ENCODE assay signal across 8 cellular contexts in genomic region chr11:65574147-65574962, GRCh38. TPM values are rescaled to one million over a fixed set of nuclear protein-coding genes. Genes with fewer than 3 reads are reported as not detected.
DNase-seq lines count a peak whose midpoint lies in the region; ATAC-seq lines count a peak whose summit lies in the region.

No MANE protein-coding gene starts in this region.

- H3K36me3 Mint-ChIP-seq in activated CD4-positive, alpha-beta memory T cell treated with anti-CD3 and anti-CD28 coated beads, Interleukin-2, amount 10 ng/mL, durations not matched to agents 7 days and 5 days (ENCODE audit: low read depth) = peaks cover 30% of the 10 kb centered on the region

- H3K27ac Mint-ChIP-seq in activated CD4-positive, alpha-beta memory T cell treated with anti-CD3 and anti-CD28 coated beads, Interleukin-2, amount 10 ng/mL, durations not matched to agents 7 days and 5 days = peak overlapping the region; percentile 97

- CTCF ChIA-PET in activated CD4-positive, alpha-beta memory T cell treated with anti-CD3 and anti-CD28 coated beads, Interleukin-2, amount 10 ng/mL, durations not matched to agents 7 days and 5 days (lab: Charles Lee) = interaction anchor here (0.7 to 5.7 kb wide), 9 partner anchors 9 to 79 kb away, joined by 3 to 88 read pairs (median 4); no protein-coding TSS in a partner anchor

- peak overlapping the region; percentile 86 for H3K4me3 Mint-ChIP-seq in activated CD4-positive, alpha-beta memory T cell treated with anti-CD3 and anti-CD28 coated beads, Interleukin-2, amount 10 ng/mL, durations not matched to agents 7 days and 5 days

- ATAC-seq in HG03095 (IDR thresholded peaks at IDR 0.05; ENCODE audit: unreplicated experiment) = peak; percentile 30

- POLR2A ChIA-PET in activated CD4-positive, alpha-beta memory T cell treated with anti-CD3 and anti-CD28 coated beads, Interleukin-2, amount 10 ng/mL, durations not matched to agents 7 days and 5 days (lab: Charles Lee) = interaction anchor here (0.9 to 5.5 kb wide), 19 partner anchors 9 to 1665 kb away, joined by 3 to 96 read pairs (median 13); partner anchors contain the start of genes KCNK7, MALAT1, MAP3K11 and NEAT1

- DNase-seq in NCI-H82 (lab: John Stamatoyannopoulos, UW) = peak; percentile 80
- no peak for DNase-seq in NCI-H82 treated with DMSO at 0.1 percent for 48 hours (lab: John Stamatoyannopoulos, UW; ENCODE audit: unreplicated experiment)
- DNase-seq in NCI-H69 (lab: John Stamatoyannopoulos, UW) = peak; percentile 91
- peak; percentile 91 for DNase-seq in activated CD4-positive, alpha-beta memory T cell treated with anti-CD3 and anti-CD28 coated beads, Interleukin-2, amount 10 ng/mL, durations not matched to agents 7 days and 5 days
- peak; percentile 94 for DNase-seq in ecto neural progenitor cell (ENCODE audit: low spot score)
- peak; percentile 90 to 97 for DNase-seq in lung microvascular endothelial cell (ENCODE audit: low read depth in 2 of 2)
- DNase-seq in stimulated activated CD4-positive, alpha-beta T cell treated with anti-CD3 and anti-CD28 coated beads, TNF-alpha, amount 100 ng/mL, for 24 hours (ENCODE audit: low read depth in 3 of 3) = peak; percentile 64 to 96 (median 74)

- no peaks in the 10 kb centered on the region for H3K9me3 Mint-ChIP-seq in activated CD4-positive, alpha-beta memory T cell treated with anti-CD3 and anti-CD28 coated beads, Interleukin-2, amount 10 ng/mL, durations not matched to agents 7 days and 5 days

- H3K27me3 Mint-ChIP-seq in activated CD4-positive, alpha-beta memory T cell treated with anti-CD3 and anti-CD28 coated beads, Interleukin-2, amount 10 ng/mL, durations not matched to agents 7 days and 5 days = no peaks in the 10 kb centered on the region

- peaks cover 58% of the 10 kb centered on the region for H3K4me1 Mint-ChIP-seq in activated CD4-positive, alpha-beta memory T cell treated with anti-CD3 and anti-CD28 coated beads, Interleukin-2, amount 10 ng/mL, durations not matched to agents 7 days and 5 days

RNA-seq across cellular contexts. Expression of gene EHBP1L1, which starts 1.5 kb away (rescaled TPM):
- 100 to 1,000 TPM; 118 to 119 TPM for total RNA-seq in activated CD4-positive, alpha-beta memory T cell treated with anti-CD3 and anti-CD28 coated beads, Interleukin-2, amount 10 ng/mL, durations not matched to agents 7 days and 5 days
- total RNA-seq in lung microvascular endothelial cell = 2.0 and 4.8 TPM in 2 replicates

RNA-seq across cellular contexts. Expression of gene FAM89B, which starts 2.0 kb away (rescaled TPM):
- 10 to 100 TPM; 45.6 to 48.0 TPM for total RNA-seq in activated CD4-positive, alpha-beta memory T cell treated with anti-CD3 and anti-CD28 coated beads, Interleukin-2, amount 10 ng/mL, durations not matched to agents 7 days and 5 days
- total RNA-seq in lung microvascular endothelial cell = 17.7 and 23.2 TPM in 2 replicates

RNA-seq across cellular contexts. Expression of gene ZNRD2, which starts 4.1 kb away (rescaled TPM):
- total RNA-seq in activated CD4-positive, alpha-beta memory T cell treated with anti-CD3 and anti-CD28 coated beads, Interleukin-2, amount 10 ng/mL, durations not matched to agents 7 days and 5 days = 10 to 100 TPM; 25.3 to 27.8 TPM
- total RNA-seq in lung microvascular endothelial cell = 30.8 and 32.7 TPM in 2 replicates

RNA-seq across cellular contexts. Expression of gene LTBP3, which starts 16.2 kb away (rescaled TPM):
- total RNA-seq in activated CD4-positive, alpha-beta memory T cell treated with anti-CD3 and anti-CD28 coated beads, Interleukin-2, amount 10 ng/mL, durations not matched to agents 7 days and 5 days = 10 to 100 TPM; 55.4 to 60.0 TPM
- total RNA-seq in lung microvascular endothelial cell = 20.5 and 23.0 TPM in 2 replicates

RNA-seq across cellular contexts. Expression of gene KCNK7, which starts 21.2 kb away (rescaled TPM):
- 1 to 10 TPM in 1 of 2 experiments, under 1 TPM in 1; 0.80 to 1.0 TPM for total RNA-seq in activated CD4-positive, alpha-beta memory T cell treated with anti-CD3 and anti-CD28 coated beads, Interleukin-2, amount 10 ng/mL, durations not matched to agents 7 days and 5 days
- under 0.01 and 0.20 TPM in 2 replicates for total RNA-seq in lung microvascular endothelial cell

Comparison
In these comparisons a context has a peak if more than half of its experiments do, and no peak if none do; other contexts are left out.
1. RNA of gene EHBP1L1, which starts 1.5 kb away (total RNA-seq): 118 to 119 TPM in activated CD4-positive, alpha-beta memory T cell treated with anti-CD3 and anti-CD28 coated beads, Interleukin-2, amount 10 ng/mL, durations not matched to agents 7 days and 5 days; 2.0 to 4.8 TPM in lung microvascular endothelial cell; every median in the first group is over 10 times any median in the second.